In genomic region chr3:51354172-51354571, GRCh38 we compare ENCODE assay signal across 29 cellular contexts.
"Had no signal": no experiment of that assay in that cellular context is flagged by ENCODE, and none has a peak within 500 bp of the region (broad histone marks: within the 10 kb centered on the region; RNA-seq: fewer than 3 reads in every experiment).

No MANE protein-coding gene starts in this region.

- H3K4me1 ChIP-seq: Peyer's patch had no signal

- H3K9ac ChIP-seq: KMS-11 had no signal

- H3K27me3 ChIP-seq: Peyer's patch had no signal

- H3K36me3 ChIP-seq: Peyer's patch had no signal

- H3K4me3 ChIP-seq: Peyer's patch had no signal

- H3K9me3 ChIP-seq: Peyer's patch had no signal

- ATAC-seq: activated naive CD8-positive, alpha-beta T cell treated with anti-CD3 and anti-CD28 coated beads, Interleukin-2, amount 50 U/mL, for 24 hours; PC-3; SK-N-SH treated with all-trans-retinoic acid at 6 μM for 48 hours had no signal

- DNase-seq: activated CD4-positive, alpha-beta memory T cell treated with anti-CD3 and anti-CD28 coated beads, Interleukin-2, amount 10 ng/mL, durations not matched to agents 7 days and 5 days; activated CD4-positive, alpha-beta T cell treated with anti-CD3 and anti-CD28 coated beads for 1 hour; activated CD4-positive, alpha-beta T cell treated with anti-CD3 and anti-CD28 coated beads for 48 hours; activated CD4-positive, CD25-positive, alpha-beta regulatory T cell; activated CD8-positive, alpha-beta memory T cell treated with anti-CD3 and anti-CD28 coated beads for 24 hours; activated naive CD4-positive, alpha-beta T cell treated with anti-CD3 and anti-CD28 coated beads, Interleukin-2, amount 10 ng/mL, durations not matched to agents 7 days and 5 days; activated naive CD8-positive, alpha-beta T cell treated with anti-CD3 and anti-CD28 coated beads, Interleukin-2, amount 50 U/mL, for 24 hours; activated T-cell treated with anti-CD3 and anti-CD28 coated beads, Interleukin-2, amount 50 U/mL, for 24 hours; NCI-H1092 treated with DMSO at 0.1 percent for 48 hours; NCI-H146; NCI-H187 treated with DMSO at 0.1 percent for 48 hours; NCI-H2081; NCI-H2171 treated with DMSO at 0.1 percent for 48 hours; NCI-H2227 treated with DMSO at 0.1 percent for 48 hours; NCI-H446 treated with DMSO at 0.1 percent for 48 hours; NCI-H524; NCI-H69; NK-92 treated with Interleukin-12 subunit alpha and Interleukin-12 subunit beta, amount 100 ng/mL, for 24 hours; PC-3; RPMI8226; SHP77 treated with DMSO at 0.1 percent for 48 hours; SW 1271; T-helper 1 cell; T-helper 2 cell; T-helper 9 cell had no signal

- H3K4me2 ChIP-seq: KMS-11 had no signal

- H3K27ac ChIP-seq: KMS-11, Peyer's patch, VCaP had no signal
